18 cellular contexts compared by ENCODE assay signal in the genomic region with DNA sequence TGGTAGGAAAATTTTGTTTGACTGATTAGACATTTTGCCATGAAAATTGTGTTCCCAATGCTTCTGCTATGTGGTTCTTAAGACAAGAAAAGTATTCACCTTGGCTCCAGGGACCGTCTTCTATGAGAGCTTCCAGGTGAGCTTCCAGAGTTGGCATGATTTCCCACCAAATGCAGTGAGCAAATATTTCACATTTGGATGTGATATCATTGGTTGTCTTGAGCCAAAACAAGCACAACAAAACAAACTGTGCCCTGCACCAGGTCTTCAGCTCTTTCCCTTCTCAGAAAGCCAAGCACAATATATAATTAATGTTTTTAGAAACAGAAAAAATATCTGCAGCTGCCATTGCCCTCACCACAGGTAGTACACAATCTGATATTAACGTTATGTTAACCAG.
A peak's percentile ranks its signal among the peaks of the same experiment; 100 is the strongest.
DNase-seq lines count a peak whose midpoint lies in the region; ATAC-seq, FAIRE-seq and TF ChIP-seq lines count a peak whose summit lies in the region.
"Had no signal": no experiment of that assay in that cellular context is flagged by ENCODE, and none has a peak within 500 bp of the region (broad histone marks: within the 10 kb centered on the region; RNA-seq: fewer than 3 reads in every experiment).

No MANE protein-coding gene starts in this region.

- 9% methylated on average over 2 of the region's 2 CpGs for WGBS in right lobe of liver (ENCODE audit: insufficient coverage, low coverage, low lambda C conversion rate, missing lambda C conversion rate)
- 0% methylated on average over 2 of the region's 2 CpGs for WGBS in HepG2 (ENCODE audit: low lambda C conversion rate)
- 16 to 17% methylated on average over 2 of the region's 2 CpGs for WGBS in body of pancreas, 2 donors

- DNase-seq in right lobe of liver (no peak), HepG2 (ENCODE audit: low spot score) (no peak), NCI-H69 (lab: John Stamatoyannopoulos, UW) (peak; percentile 88), body of pancreas (peak in 3 of 4 donors; percentile 18 to 50 (median 38)), SIG-M5 (lab: John Stamatoyannopoulos, UW) (no peak)
- DNase-seq in stimulated activated naive CD8-positive, alpha-beta T cell treated with anti-CD3 and anti-CD28 coated beads, Interleukin-15, Interleukin-2, amounts not matched to agents 100 U/mL and 50 U/mL, for 24 hours, result no peak
- DNase-seq: CD8-positive, alpha-beta T cell; DMS53; EL; HCEC 1CT; NCI-H1436; NCI-H446; NCI-H526 treated with DMSO at 0.1 percent for 48 hours had no signal

- H3K4me2 ChIP-seq in HepG2 (ENCODE audit: low read depth, low read length), result no peak overlapping the region
- H3K4me2 ChIP-seq: A549; BLaER1 treated with 17β-estradiol and CSF1 and Interleukin-3, amounts not matched to agents 10 nM and 100 nM; GM23338 had no signal

- no peak overlapping the region for H3K27ac ChIP-seq in right lobe of liver
- H3K27ac ChIP-seq in HepG2 (ENCODE audit: extremely low read length, insufficient read depth, low read length), result no peak overlapping the region
- no peak overlapping the region for H3K27ac ChIP-seq in body of pancreas
- H3K27ac ChIP-seq: A549; BLaER1 treated with 17β-estradiol and CSF1 and Interleukin-3, amounts not matched to agents 10 nM and 100 nM had no signal

- TF ChIP-seq EP300 in HepG2 (IDR thresholded peaks at IDR 0.05; ENCODE audit: low read depth in 2 of 2, low read length in 2 of 2), result no peak
- TF ChIP-seq EP300 in HepG2 (CRISPR knock-in tag; IDR thresholded peaks at IDR 0.05; ENCODE audit: borderline replicate concordance), result no peak

- H3K36me3 ChIP-seq in right lobe of liver, result no peaks in the 10 kb centered on the region
- no peaks in the 10 kb centered on the region for H3K36me3 ChIP-seq in HepG2 (replicated peaks in 1 of 2; ENCODE audit: control insufficient read depth in 1 of 2, insufficient read depth in 2 of 2, low read length in 2 of 2)
- H3K36me3 ChIP-seq in body of pancreas (replicated peaks in 1 of 2; ENCODE audit: insufficient read depth in 1 of 2, low read depth in 2 of 2), result no peaks in the 10 kb centered on the region
- H3K36me3 ChIP-seq: BLaER1 treated with 17β-estradiol and CSF1 and Interleukin-3, amounts not matched to agents 10 nM and 100 nM had no signal

- no peaks in the 10 kb centered on the region for H3K79me2 ChIP-seq in HepG2 (ENCODE audit: insufficient read depth, low read length)

- H2AFZ ChIP-seq in HepG2 (ENCODE audit: low read length), result no peak overlapping the region
- H2AFZ ChIP-seq: GM23338 had no signal

- CTCF ChIA-PET in HepG2 (lab: Yijun Ruan, JAX; ENCODE audit: low intra/inter-chr PET ratio, low total read pairs), result no interaction called here

- H3K4me3 ChIP-seq in right lobe of liver (no peak overlapping the region), HepG2 (replicated peaks in 1 of 3; ENCODE audit: insufficient read depth in 1 of 3, low read depth in 2 of 3, low read length in 3 of 3) (no peak overlapping the region), body of pancreas (no peak overlapping the region)
- H3K4me3 ChIP-seq: A549; BLaER1 treated with 17β-estradiol and CSF1 and Interleukin-3, amounts not matched to agents 10 nM and 100 nM; GM23338 had no signal

- no peaks in the 10 kb centered on the region for H4K20me1 ChIP-seq in HepG2 (ENCODE audit: insufficient read depth, low read length)
- H4K20me1 ChIP-seq: BLaER1 treated with 17β-estradiol and CSF1 and Interleukin-3, amounts not matched to agents 10 nM and 100 nM had no signal

- no peak for TF ChIP-seq POLR2A in right lobe of liver (IDR thresholded peaks at IDR 0.05)
- no peak for TF ChIP-seq POLR2A in HepG2 (IDR thresholded peaks at IDR 0.05; ENCODE audit: insufficient read depth in 1 of 2, low read depth in 2 of 2, low read length in 2 of 2)
- TF ChIP-seq POLR2A in body of pancreas (IDR thresholded peaks at IDR 0.05), result no peak

- peak; percentile 74 to 98 (median 92) for ATAC-seq in right lobe of liver
- no peak for ATAC-seq in HepG2
- ATAC-seq in body of pancreas, result peak; percentile 78
- no peak for ATAC-seq in GM21576 (IDR thresholded peaks at IDR 0.05; ENCODE audit: unreplicated experiment)
- no peak for ATAC-seq in stimulated activated naive CD8-positive, alpha-beta T cell treated with anti-CD3 and anti-CD28 coated beads, Interleukin-15, Interleukin-2, amounts not matched to agents 100 U/mL and 50 U/mL, for 24 hours
- ATAC-seq: A549; CD8-positive, alpha-beta T cell; GM23338 had no signal

- peaks cover 0 to 15% (median 3%) of the 10 kb centered on the region in 4 donors for H3K4me1 ChIP-seq in right lobe of liver
- H3K4me1 ChIP-seq in HepG2 (ENCODE audit: insufficient read depth, low read length), result no peaks in the 10 kb centered on the region
- peaks cover 18% of the 10 kb centered on the region for H3K4me1 ChIP-seq in body of pancreas
- H3K4me1 ChIP-seq: A549 had no signal

- H3K9me3 ChIP-seq in right lobe of liver (no peaks in the 10 kb centered on the region), HepG2 (ENCODE audit: low read length) (no peaks in the 10 kb centered on the region; the same call in 1 of the 2 replicates), body of pancreas (no peaks in the 10 kb centered on the region)
- H3K9me3 ChIP-seq: A549 had no signal

- H3K9ac ChIP-seq in HepG2 (ENCODE audit: insufficient read depth, low read depth, low read length), result no peak overlapping the region
- H3K9ac ChIP-seq: BLaER1 treated with 17β-estradiol and CSF1 and Interleukin-3, amounts not matched to agents 10 nM and 100 nM had no signal

- no TSS peak for BruUV-seq in HepG2 (replicated peaks; lab: Mats Ljungman, UMichigan)

- intact Hi-C loops in right lobe of liver (cut with DNase I), result no loop called here
- intact Hi-C loops in HepG2 (cut with micrococcal nuclease; ENCODE audit: unreplicated experiment), result no loop called here
- intact Hi-C loops in body of pancreas (cut with DNase I), result no loop called here

- in situ Hi-C loops in HepG2 (cut with HindIII; ENCODE audit: extremely low pct_ligation_motif_present, low pct_unique_long_range_greater_than_20kb), result no loop called here

- TF ChIP-seq CTCF in right lobe of liver (IDR thresholded peaks at IDR 0.05) (no peak), HepG2 (CRISPR knock-in tag; IDR thresholded peaks at IDR 0.05) (no peak), body of pancreas (IDR thresholded peaks at IDR 0.05) (no peak)

- no peak for FAIRE-seq in HepG2 (lab: Jason Lieb, UNC)
- FAIRE-seq: A549, GM12891 had no signal

- no peaks in the 10 kb centered on the region for H3K27me3 ChIP-seq in right lobe of liver
- H3K27me3 ChIP-seq in HepG2 (ENCODE audit: control insufficient read depth in 1 of 2, insufficient read depth in 2 of 2, low read length in 2 of 2), result no peaks in the 10 kb centered on the region
- no peaks in the 10 kb centered on the region for H3K27me3 ChIP-seq in body of pancreas
- H3K27me3 ChIP-seq: BLaER1 treated with 17β-estradiol and CSF1 and Interleukin-3, amounts not matched to agents 10 nM and 100 nM had no signal

- POLR2A ChIA-PET in HepG2 (lab: Yijun Ruan, JAX), result no interaction called here

- TF ChIP-seq RAD21 in HepG2 (CRISPR knock-in tag; IDR thresholded peaks at IDR 0.05), result no peak

TF ChIP-seq in HepG2, 621 proteins besides CTCF, POLR2A, EP300 and RAD21:
- TF ChIP-seq, protein P1, sequence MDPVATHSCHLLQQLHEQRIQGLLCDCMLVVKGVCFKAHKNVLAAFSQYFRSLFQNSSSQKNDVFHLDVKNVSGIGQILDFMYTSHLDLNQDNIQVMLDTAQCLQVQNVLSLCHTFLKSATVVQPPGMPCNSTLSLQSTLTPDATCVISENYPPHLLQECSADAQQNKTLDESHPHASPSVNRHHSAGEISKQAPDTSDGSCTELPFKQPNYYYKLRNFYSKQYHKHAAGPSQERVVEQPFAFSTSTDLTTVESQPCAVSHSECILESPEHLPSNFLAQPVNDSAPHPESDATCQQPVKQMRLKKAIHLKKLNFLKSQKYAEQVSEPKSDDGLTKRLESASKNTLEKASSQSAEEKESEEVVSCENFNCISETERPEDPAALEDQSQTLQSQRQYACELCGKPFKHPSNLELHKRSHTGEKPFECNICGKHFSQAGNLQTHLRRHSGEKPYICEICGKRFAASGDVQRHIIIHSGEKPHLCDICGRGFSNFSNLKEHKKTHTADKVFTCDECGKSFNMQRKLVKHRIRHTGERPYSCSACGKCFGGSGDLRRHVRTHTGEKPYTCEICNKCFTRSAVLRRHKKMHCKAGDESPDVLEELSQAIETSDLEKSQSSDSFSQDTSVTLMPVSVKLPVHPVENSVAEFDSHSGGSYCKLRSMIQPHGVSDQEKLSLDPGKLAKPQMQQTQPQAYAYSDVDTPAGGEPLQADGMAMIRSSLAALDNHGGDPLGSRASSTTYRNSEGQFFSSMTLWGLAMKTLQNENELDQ (CRISPR knock-in tag; IDR thresholded peaks at IDR 0.05; ENCODE audit: borderline replicate concordance), result no peak
- no peak for TF ChIP-seq ZNF510 (CRISPR knock-in tag; IDR thresholded peaks at IDR 0.05; ENCODE audit: low read depth)
- TF ChIP-seq NR1H2 (CRISPR knock-in tag; IDR thresholded peaks at IDR 0.05; ENCODE audit: borderline replicate concordance, low read depth), result no peak
TF ChIP-seq in HepG2: peak in this region for 0.

Comparison
In these comparisons a context has a peak if more than half of its experiments do, and no peak if none do; other contexts are left out.
1. ATAC-seq: peak in right lobe of liver (4 of 4) and body of pancreas (single experiment); none in HepG2 (single experiment), GM21576 (single experiment) and stimulated activated naive CD8-positive, alpha-beta T cell treated with anti-CD3 and anti-CD28 coated beads, Interleukin-15, Interleukin-2, amounts not matched to agents 100 U/mL and 50 U/mL, for 24 hours (single experiment).
2. DNase-seq: peak in NCI-H69 (single experiment) and body of pancreas (3 of 4); none in right lobe of liver (0 of 3), HepG2 (single experiment), SIG-M5 (single experiment) and stimulated activated naive CD8-positive, alpha-beta T cell treated with anti-CD3 and anti-CD28 coated beads, Interleukin-15, Interleukin-2, amounts not matched to agents 100 U/mL and 50 U/mL, for 24 hours (single experiment).